ENCODE assay signal across 8 cellular contexts in genomic region chr9:121207371-121207940, GRCh38. TPM values are rescaled to one million over a fixed set of nuclear protein-coding genes. Genes with fewer than 3 reads are reported as not detected.
DNase-seq lines count a peak whose midpoint lies in the region; ATAC-seq and TF ChIP-seq lines count a peak whose summit lies in the region.

No MANE protein-coding gene starts in this region.

- H3K4me1 Mint-ChIP-seq in activated T-cell treated with anti-CD3 and anti-CD28 coated beads, Interleukin-2, amount 50 U/mL, for 24 hours (ENCODE audit: low read depth), result peaks cover 25% of the 10 kb centered on the region

- TF ChIP-seq CTCF in lung (IDR thresholded peaks at IDR 0.05; ENCODE audit: control extremely low read depth, extremely low read depth), result no peak

- WGBS in lung, 2 donors, result 55 to 71% methylated on average over 2 of the region's 2 CpGs

- H3K4me3 Mint-ChIP-seq in activated T-cell treated with anti-CD3 and anti-CD28 coated beads, Interleukin-2, amount 50 U/mL, for 24 hours, result no peak overlapping the region

- DNase-seq in lung (ENCODE audit: low spot score) (no peak), SW 1271 (lab: John Stamatoyannopoulos, UW) (no peak), SKM-1 treated with dmso at 0.1 percent for 144 hours (lab: John Stamatoyannopoulos, UW; ENCODE audit: unreplicated experiment) (no peak)
- no peak for DNase-seq in activated T-cell treated with anti-CD3 and anti-CD28 coated beads, Interleukin-2, amount 50 U/mL, for 24 hours
- no peak for DNase-seq in stimulated activated CD4-positive, alpha-beta T cell treated with anti-CD3 and anti-CD28 coated beads, Interleukin-15, amount 100 ng/mL, for 24 hours

- no peak overlapping the region for H3K27ac ChIP-seq in lung (ENCODE audit: low read depth in 1 of 2, low read length in 1 of 2)

- peaks cover 2% of the 10 kb centered on the region for H3K36me3 Mint-ChIP-seq in activated T-cell treated with anti-CD3 and anti-CD28 coated beads, Interleukin-2, amount 50 U/mL, for 24 hours (ENCODE audit: low read depth)

- no peaks in the 10 kb centered on the region for H3K9me3 Mint-ChIP-seq in activated T-cell treated with anti-CD3 and anti-CD28 coated beads, Interleukin-2, amount 50 U/mL, for 24 hours

- H3K4me1 ChIP-seq in lung (ENCODE audit: control insufficient read depth in 2 of 2, insufficient read depth in 2 of 2, low read length in 2 of 2), result no peaks in the 10 kb centered on the region

- no peaks in the 10 kb centered on the region for H3K27me3 ChIP-seq in lung (ENCODE audit: control insufficient read depth, insufficient read depth)

- ATAC-seq in GM18870 (IDR thresholded peaks at IDR 0.05; ENCODE audit: unreplicated experiment) (peak; percentile 87), GM21737 (IDR thresholded peaks at IDR 0.05; ENCODE audit: unreplicated experiment) (peak; percentile 78), HG03521 (IDR thresholded peaks at IDR 0.05; ENCODE audit: unreplicated experiment) (peak; percentile 73), lung (ENCODE audit: insufficient read depth, low FRiP score) (peak; percentile 27)

- no peak overlapping the region for H3K4me3 ChIP-seq in lung

- H3K36me3 ChIP-seq in lung (ENCODE audit: control insufficient read depth in 2 of 2, insufficient read depth in 2 of 2, low read length in 2 of 2), result no peaks in the 10 kb centered on the region

- H3K27ac Mint-ChIP-seq in activated T-cell treated with anti-CD3 and anti-CD28 coated beads, Interleukin-2, amount 50 U/mL, for 24 hours, result no peak overlapping the region

- no peaks in the 10 kb centered on the region for H3K9me3 ChIP-seq in lung (ENCODE audit: control insufficient read depth in 2 of 2, insufficient read depth in 1 of 2, low read length in 1 of 2)

- H3K27me3 Mint-ChIP-seq in activated T-cell treated with anti-CD3 and anti-CD28 coated beads, Interleukin-2, amount 50 U/mL, for 24 hours, result no peaks in the 10 kb centered on the region

RNA-seq across cellular contexts. Expression of gene RAB14, which starts 5.8 kb away (rescaled TPM):
- total RNA-seq in lung, result 100 to 1,000 TPM in 1 of 2 donors, 10 to 100 TPM in 1; 73.9 to 108 TPM
- polyA plus RNA-seq in lung, result 10 to 100 TPM; 26.3 to 37.8 TPM

Comparison
In these comparisons a context has a peak if more than half of its experiments do, and no peak if none do; other contexts are left out.
1. ATAC-seq: peak in every context shown above with its lines; median percentile 87 in GM18870; 78 in GM21737; 73 in HG03521; 27 in lung.